ENCODE assay signal across 1 cellular context in the genomic region with DNA sequence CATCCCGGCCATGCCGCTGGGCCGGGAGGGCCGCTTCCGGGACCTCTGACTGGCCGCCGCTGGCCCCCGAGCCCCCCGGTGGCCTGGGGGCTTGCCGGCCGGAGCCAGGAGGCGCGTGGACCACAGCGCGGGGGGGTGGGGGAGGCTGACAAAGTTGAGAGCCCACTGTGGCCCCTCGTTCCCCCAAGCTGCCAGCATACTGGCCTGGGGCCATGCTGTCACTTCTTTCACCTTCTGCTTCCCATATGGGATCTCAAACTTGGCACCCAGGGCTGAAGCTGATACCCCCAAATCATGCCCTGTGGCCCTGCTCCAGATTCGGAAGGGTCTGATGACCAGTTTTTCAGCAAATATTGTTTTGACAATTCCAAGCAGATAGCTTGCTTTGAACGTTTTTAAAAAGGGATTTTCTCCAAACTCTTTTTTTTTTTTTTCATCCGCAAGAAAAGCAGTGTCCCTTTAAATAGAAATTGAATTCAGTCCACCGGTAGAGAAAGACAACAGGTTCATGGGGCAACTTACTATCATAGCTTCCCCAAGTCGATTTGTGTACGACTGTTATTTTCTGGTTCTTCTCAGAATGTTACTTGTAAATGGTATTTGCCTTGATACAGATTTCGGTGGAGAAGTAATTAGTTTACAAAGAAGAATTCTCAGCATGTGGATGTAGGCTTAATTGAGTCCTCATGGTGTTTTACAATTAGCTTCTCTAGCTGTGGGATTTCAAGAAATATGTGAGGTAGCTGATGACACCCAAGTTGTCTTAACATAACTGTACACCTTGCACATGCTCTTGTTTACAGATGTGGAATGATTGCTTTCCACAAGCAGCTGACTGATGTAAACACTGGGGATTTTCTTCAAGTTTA.
TF ChIP-seq lines count a peak whose summit lies in the region.

No MANE protein-coding gene starts in this region.

TF ChIP-seq in GM12878, 131 proteins besides CTCF, POLR2A, EP300 and RAD21:
- TF ChIP-seq, protein P1, sequence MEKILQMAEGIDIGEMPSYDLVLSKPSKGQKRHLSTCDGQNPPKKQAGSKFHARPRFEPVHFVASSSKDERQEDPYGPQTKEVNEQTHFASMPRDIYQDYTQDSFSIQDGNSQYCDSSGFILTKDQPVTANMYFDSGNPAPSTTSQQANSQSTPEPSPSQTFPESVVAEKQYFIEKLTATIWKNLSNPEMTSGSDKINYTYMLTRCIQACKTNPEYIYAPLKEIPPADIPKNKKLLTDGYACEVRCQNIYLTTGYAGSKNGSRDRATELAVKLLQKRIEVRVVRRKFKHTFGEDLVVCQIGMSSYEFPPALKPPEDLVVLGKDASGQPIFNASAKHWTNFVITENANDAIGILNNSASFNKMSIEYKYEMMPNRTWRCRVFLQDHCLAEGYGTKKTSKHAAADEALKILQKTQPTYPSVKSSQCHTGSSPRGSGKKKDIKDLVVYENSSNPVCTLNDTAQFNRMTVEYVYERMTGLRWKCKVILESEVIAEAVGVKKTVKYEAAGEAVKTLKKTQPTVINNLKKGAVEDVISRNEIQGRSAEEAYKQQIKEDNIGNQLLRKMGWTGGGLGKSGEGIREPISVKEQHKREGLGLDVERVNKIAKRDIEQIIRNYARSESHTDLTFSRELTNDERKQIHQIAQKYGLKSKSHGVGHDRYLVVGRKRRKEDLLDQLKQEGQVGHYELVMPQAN (conservative IDR thresholded peaks at IDR 0.05): peak; percentile 35; the same call in 1 of the 2 replicates
- TF ChIP-seq SIN3A (IDR thresholded peaks at IDR 0.05; ENCODE audit: low read depth, low read length) (peak; percentile 82), ZNF384 (IDR thresholded peaks at IDR 0.05; ENCODE audit: borderline replicate concordance, low read depth, low read length) (0 out of 2 replicates have a peak, but pooled peaks have one; percentile 24), SP1 (IDR thresholded peaks at IDR 0.05; ENCODE audit: low read depth, low read length) (no peak), IKZF1 (conservative IDR thresholded peaks at IDR 0.05) (0 out of 2 replicates have a peak, but pooled peaks have one; percentile 39)
- TF ChIP-seq, protein P2, sequence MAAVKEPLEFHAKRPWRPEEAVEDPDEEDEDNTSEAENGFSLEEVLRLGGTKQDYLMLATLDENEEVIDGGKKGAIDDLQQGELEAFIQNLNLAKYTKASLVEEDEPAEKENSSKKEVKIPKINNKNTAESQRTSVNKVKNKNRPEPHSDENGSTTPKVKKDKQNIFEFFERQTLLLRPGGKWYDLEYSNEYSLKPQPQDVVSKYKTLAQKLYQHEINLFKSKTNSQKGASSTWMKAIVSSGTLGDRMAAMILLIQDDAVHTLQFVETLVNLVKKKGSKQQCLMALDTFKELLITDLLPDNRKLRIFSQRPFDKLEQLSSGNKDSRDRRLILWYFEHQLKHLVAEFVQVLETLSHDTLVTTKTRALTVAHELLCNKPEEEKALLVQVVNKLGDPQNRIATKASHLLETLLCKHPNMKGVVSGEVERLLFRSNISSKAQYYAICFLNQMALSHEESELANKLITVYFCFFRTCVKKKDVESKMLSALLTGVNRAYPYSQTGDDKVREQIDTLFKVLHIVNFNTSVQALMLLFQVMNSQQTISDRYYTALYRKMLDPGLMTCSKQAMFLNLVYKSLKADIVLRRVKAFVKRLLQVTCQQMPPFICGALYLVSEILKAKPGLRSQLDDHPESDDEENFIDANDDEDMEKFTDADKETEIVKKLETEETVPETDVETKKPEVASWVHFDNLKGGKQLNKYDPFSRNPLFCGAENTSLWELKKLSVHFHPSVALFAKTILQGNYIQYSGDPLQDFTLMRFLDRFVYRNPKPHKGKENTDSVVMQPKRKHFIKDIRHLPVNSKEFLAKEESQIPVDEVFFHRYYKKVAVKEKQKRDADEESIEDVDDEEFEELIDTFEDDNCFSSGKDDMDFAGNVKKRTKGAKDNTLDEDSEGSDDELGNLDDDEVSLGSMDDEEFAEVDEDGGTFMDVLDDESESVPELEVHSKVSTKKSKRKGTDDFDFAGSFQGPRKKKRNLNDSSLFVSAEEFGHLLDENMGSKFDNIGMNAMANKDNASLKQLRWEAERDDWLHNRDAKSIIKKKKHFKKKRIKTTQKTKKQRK (IDR thresholded peaks at IDR 0.05; ENCODE audit: low read depth, low read length): no peak
